Comparison of ENCODE assay signal across 1 cellular context in the genomic region with DNA sequence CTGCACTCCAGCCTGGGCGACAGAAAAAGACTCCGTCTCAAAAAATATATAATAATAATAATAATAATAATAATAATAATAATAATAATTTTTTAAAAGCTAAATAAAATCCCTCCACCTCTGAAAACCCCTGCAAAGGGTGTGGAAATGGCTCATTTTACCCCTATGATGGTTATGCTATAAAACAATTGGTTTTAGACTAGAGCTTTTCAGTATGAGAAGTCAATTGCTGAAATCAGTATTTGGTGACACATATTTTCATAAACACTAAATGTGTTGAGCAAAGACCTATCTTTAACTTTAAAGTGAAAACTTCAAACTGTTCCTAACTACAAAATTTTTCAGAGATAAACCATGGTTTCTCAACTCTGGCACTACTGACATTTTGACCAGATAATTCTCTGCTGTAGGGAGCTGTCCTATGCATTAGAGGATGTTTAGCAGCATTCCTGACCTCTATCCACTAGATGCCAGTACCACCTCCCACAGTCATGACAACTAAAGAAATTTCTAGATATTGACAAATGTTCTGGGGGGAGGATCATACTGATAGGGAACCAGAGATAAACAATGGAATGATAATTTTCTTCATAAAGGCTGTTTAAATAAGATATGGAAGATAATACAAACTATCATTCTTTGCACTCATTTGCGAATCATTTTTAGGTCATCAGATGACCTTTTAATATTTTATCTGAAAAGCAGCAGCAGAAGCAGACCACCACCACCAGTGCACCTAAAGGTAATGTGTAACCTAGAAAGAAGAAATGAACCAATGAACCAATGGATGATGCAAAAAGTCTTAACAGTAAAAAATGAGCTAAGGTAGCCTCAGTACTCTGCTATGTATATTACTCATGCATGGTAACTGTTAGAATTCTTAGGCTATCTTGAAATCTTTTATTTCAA.
TF ChIP-seq lines count a peak whose summit lies in the region.

No MANE protein-coding gene starts in this region.

TF ChIP-seq in K562, 482 proteins besides CTCF, POLR2A, EP300 and RAD21 (continued from another document and continues in another):
- TF ChIP-seq ZNF778 (CRISPR knock-in tag; IDR thresholded peaks at IDR 0.05): no peak
- TF ChIP-seq NR1H2 (CRISPR knock-in tag; IDR thresholded peaks at IDR 0.05): no peak
- TF ChIP-seq HNRNPK (IDR thresholded peaks at IDR 0.05; ENCODE audit: low read depth, low read length, poor library complexity, severe bottlenecking): no peak
- TF ChIP-seq NFYB (IDR thresholded peaks at IDR 0.05; ENCODE audit: extremely low read depth, insufficient read length): no peak
- TF ChIP-seq, protein P1, sequence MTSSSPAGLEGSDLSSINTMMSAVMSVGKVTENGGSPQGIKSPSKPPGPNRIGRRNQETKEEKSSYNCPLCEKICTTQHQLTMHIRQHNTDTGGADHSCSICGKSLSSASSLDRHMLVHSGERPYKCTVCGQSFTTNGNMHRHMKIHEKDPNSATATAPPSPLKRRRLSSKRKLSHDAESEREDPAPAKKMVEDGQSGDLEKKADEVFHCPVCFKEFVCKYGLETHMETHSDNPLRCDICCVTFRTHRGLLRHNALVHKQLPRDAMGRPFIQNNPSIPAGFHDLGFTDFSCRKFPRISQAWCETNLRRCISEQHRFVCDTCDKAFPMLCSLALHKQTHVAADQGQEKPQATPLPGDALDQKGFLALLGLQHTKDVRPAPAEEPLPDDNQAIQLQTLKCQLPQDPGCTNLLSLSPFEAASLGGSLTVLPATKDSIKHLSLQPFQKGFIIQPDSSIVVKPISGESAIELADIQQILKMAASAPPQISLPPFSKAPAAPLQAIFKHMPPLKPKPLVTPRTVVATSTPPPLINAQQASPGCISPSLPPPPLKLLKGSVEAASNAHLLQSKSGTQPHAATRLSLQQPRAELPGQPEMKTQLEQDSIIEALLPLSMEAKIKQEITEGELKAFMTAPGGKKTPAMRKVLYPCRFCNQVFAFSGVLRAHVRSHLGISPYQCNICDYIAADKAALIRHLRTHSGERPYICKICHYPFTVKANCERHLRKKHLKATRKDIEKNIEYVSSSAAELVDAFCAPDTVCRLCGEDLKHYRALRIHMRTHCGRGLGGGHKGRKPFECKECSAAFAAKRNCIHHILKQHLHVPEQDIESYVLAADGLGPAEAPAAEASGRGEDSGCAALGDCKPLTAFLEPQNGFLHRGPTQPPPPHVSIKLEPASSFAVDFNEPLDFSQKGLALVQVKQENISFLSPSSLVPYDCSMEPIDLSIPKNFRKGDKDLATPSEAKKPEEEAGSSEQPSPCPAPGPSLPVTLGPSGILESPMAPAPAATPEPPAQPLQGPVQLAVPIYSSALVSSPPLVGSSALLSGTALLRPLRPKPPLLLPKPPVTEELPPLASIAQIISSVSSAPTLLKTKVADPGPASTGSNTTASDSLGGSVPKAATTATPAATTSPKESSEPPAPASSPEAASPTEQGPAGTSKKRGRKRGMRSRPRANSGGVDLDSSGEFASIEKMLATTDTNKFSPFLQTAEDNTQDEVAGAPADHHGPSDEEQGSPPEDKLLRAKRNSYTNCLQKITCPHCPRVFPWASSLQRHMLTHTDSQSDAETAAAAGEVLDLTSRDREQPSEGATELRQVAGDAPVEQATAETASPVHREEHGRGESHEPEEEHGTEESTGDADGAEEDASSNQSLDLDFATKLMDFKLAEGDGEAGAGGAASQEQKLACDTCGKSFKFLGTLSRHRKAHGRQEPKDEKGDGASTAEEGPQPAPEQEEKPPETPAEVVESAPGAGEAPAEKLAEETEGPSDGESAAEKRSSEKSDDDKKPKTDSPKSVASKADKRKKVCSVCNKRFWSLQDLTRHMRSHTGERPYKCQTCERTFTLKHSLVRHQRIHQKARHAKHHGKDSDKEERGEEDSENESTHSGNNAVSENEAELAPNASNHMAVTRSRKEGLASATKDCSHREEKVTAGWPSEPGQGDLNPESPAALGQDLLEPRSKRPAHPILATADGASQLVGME (CRISPR knock-in tag; IDR thresholded peaks at IDR 0.05): no peak
- no peak for TF ChIP-seq NR3C1 (CRISPR knock-in tag; IDR thresholded peaks at IDR 0.05)
- TF ChIP-seq NR2F6 (CRISPR knock-in tag; IDR thresholded peaks at IDR 0.05): no peak
- TF ChIP-seq, protein P2, sequence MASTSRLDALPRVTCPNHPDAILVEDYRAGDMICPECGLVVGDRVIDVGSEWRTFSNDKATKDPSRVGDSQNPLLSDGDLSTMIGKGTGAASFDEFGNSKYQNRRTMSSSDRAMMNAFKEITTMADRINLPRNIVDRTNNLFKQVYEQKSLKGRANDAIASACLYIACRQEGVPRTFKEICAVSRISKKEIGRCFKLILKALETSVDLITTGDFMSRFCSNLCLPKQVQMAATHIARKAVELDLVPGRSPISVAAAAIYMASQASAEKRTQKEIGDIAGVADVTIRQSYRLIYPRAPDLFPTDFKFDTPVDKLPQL (IDR thresholded peaks at IDR 0.05; ENCODE audit: extremely low read depth, insufficient read length): no peak
- no peak for TF ChIP-seq ZNF324 (CRISPR knock-in tag; IDR thresholded peaks at IDR 0.05)
- no peak for TF ChIP-seq XRCC3 (IDR thresholded peaks at IDR 0.05)
- TF ChIP-seq CCNT2 (IDR thresholded peaks at IDR 0.05; ENCODE audit: borderline replicate concordance, extremely low read depth, insufficient read length, low read depth, low read length): no peak
- TF ChIP-seq, protein P3, sequence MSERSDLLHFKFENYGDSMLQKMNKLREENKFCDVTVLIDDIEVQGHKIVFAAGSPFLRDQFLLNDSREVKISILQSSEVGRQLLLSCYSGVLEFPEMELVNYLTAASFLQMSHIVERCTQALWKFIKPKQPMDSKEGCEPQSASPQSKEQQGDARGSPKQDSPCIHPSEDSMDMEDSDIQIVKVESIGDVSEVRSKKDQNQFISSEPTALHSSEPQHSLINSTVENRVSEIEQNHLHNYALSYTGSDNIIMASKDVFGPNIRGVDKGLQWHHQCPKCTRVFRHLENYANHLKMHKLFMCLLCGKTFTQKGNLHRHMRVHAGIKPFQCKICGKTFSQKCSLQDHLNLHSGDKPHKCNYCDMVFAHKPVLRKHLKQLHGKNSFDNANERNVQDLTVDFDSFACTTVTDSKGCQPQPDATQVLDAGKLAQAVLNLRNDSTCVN (CRISPR knock-in tag; IDR thresholded peaks at IDR 0.05): no peak
- no peak for TF ChIP-seq POLR3G (IDR thresholded peaks at IDR 0.05; ENCODE audit: extremely low read depth, insufficient read length, insufficient replicate concordance)
- no peak for TF ChIP-seq NFXL1 (CRISPR knock-in tag; IDR thresholded peaks at IDR 0.05)
- TF ChIP-seq, protein P4, sequence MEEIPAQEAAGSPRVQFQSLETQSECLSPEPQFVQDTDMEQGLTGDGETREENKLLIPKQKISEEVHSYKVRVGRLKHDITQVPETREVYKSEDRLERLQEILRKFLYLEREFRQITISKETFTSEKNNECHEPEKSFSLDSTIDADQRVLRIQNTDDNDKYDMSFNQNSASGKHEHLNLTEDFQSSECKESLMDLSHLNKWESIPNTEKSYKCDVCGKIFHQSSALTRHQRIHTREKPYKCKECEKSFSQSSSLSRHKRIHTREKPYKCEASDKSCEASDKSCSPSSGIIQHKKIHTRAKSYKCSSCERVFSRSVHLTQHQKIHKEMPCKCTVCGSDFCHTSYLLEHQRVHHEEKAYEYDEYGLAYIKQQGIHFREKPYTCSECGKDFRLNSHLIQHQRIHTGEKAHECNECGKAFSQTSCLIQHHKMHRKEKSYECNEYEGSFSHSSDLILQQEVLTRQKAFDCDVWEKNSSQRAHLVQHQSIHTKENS (CRISPR knock-in tag; IDR thresholded peaks at IDR 0.05): no peak
- TF ChIP-seq ZFPM2 (CRISPR knock-in tag; IDR thresholded peaks at IDR 0.05): no peak
- no peak for TF ChIP-seq ZNF347 (CRISPR knock-in tag; IDR thresholded peaks at IDR 0.05; ENCODE audit: low read depth)
- TF ChIP-seq, protein P5, sequence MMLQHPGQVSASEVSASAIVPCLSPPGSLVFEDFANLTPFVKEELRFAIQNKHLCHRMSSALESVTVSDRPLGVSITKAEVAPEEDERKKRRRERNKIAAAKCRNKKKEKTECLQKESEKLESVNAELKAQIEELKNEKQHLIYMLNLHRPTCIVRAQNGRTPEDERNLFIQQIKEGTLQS (IDR thresholded peaks at IDR 0.05): peak; percentile 36; the same call in 1 of the 2 replicates
- TF ChIP-seq, protein P5 (CRISPR knock-in tag; conservative IDR thresholded peaks at IDR 0.05): no peak
- TF ChIP-seq KLF1 (tag; IDR thresholded peaks at IDR 0.05): no peak
- TF ChIP-seq, protein P6, sequence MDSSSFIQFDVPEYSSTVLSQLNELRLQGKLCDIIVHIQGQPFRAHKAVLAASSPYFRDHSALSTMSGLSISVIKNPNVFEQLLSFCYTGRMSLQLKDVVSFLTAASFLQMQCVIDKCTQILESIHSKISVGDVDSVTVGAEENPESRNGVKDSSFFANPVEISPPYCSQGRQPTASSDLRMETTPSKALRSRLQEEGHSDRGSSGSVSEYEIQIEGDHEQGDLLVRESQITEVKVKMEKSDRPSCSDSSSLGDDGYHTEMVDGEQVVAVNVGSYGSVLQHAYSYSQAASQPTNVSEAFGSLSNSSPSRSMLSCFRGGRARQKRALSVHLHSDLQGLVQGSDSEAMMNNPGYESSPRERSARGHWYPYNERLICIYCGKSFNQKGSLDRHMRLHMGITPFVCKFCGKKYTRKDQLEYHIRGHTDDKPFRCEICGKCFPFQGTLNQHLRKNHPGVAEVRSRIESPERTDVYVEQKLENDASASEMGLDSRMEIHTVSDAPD (CRISPR knock-in tag; IDR thresholded peaks at IDR 0.05): no peak
- 0 out of 2 replicates have a peak, but pooled peaks have one; percentile 36 for TF ChIP-seq FOSL1 (tag; conservative IDR thresholded peaks at IDR 0.05)
- TF ChIP-seq, protein P7, sequence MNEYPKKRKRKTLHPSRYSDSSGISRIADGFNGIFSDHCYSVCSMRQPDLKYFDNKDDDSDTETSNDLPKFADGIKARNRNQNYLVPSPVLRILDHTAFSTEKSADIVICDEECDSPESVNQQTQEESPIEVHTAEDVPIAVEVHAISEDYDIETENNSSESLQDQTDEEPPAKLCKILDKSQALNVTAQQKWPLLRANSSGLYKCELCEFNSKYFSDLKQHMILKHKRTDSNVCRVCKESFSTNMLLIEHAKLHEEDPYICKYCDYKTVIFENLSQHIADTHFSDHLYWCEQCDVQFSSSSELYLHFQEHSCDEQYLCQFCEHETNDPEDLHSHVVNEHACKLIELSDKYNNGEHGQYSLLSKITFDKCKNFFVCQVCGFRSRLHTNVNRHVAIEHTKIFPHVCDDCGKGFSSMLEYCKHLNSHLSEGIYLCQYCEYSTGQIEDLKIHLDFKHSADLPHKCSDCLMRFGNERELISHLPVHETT (CRISPR knock-in tag; conservative IDR thresholded peaks at IDR 0.05 in 1 of 2, IDR thresholded peaks at IDR 0.05 in 1 of 2): no peak
- TF ChIP-seq DPF2 (IDR thresholded peaks at IDR 0.05): peak; percentile 53
- no peak for TF ChIP-seq MYC (IDR thresholded peaks at IDR 0.05; ENCODE audit: low read depth, low read length)
- TF ChIP-seq MYC (CRISPR knock-in tag; IDR thresholded peaks at IDR 0.05; ENCODE audit: borderline replicate concordance, low read depth): no peak
- TF ChIP-seq ZNF217 (CRISPR knock-in tag; IDR thresholded peaks at IDR 0.05): no peak
- no peak for TF ChIP-seq HEY1 (CRISPR knock-in tag; IDR thresholded peaks at IDR 0.05; ENCODE audit: borderline replicate concordance)
- no peak for TF ChIP-seq ZNF146 (CRISPR knock-in tag; IDR thresholded peaks at IDR 0.05; ENCODE audit: unreplicated experiment)
- TF ChIP-seq POU5F1 (IDR thresholded peaks at IDR 0.05; ENCODE audit: borderline replicate concordance, low read depth, low read length, partially characterized antibody): no peak
- no peak for TF ChIP-seq ZNF583 (CRISPR knock-in tag; IDR thresholded peaks at IDR 0.05)
- TF ChIP-seq, protein P8, sequence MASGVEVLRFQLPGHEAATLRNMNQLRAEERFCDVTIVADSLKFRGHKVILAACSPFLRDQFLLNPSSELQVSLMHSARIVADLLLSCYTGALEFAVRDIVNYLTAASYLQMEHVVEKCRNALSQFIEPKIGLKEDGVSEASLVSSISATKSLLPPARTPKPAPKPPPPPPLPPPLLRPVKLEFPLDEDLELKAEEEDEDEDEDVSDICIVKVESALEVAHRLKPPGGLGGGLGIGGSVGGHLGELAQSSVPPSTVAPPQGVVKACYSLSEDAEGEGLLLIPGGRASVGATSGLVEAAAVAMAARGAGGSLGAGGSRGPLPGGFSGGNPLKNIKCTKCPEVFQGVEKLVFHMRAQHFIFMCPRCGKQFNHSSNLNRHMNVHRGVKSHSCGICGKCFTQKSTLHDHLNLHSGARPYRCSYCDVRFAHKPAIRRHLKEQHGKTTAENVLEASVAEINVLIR (CRISPR knock-in tag; IDR thresholded peaks at IDR 0.05): no peak
- TF ChIP-seq, protein P9, sequence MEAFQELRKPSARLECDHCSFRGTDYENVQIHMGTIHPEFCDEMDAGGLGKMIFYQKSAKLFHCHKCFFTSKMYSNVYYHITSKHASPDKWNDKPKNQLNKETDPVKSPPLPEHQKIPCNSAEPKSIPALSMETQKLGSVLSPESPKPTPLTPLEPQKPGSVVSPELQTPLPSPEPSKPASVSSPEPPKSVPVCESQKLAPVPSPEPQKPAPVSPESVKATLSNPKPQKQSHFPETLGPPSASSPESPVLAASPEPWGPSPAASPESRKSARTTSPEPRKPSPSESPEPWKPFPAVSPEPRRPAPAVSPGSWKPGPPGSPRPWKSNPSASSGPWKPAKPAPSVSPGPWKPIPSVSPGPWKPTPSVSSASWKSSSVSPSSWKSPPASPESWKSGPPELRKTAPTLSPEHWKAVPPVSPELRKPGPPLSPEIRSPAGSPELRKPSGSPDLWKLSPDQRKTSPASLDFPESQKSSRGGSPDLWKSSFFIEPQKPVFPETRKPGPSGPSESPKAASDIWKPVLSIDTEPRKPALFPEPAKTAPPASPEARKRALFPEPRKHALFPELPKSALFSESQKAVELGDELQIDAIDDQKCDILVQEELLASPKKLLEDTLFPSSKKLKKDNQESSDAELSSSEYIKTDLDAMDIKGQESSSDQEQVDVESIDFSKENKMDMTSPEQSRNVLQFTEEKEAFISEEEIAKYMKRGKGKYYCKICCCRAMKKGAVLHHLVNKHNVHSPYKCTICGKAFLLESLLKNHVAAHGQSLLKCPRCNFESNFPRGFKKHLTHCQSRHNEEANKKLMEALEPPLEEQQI (IDR thresholded peaks at IDR 0.05): no peak
- TF ChIP-seq HMG20B (CRISPR knock-in tag; IDR thresholded peaks at IDR 0.05): no peak
- no peak for TF ChIP-seq DACH1 (IDR thresholded peaks at IDR 0.05; ENCODE audit: partially characterized antibody)
- TF ChIP-seq ZNF12 (CRISPR knock-in tag; IDR thresholded peaks at IDR 0.05): no peak
- TF ChIP-seq ZNF764 (CRISPR knock-in tag; IDR thresholded peaks at IDR 0.05; ENCODE audit: low read depth): no peak
- TF ChIP-seq, protein P10, sequence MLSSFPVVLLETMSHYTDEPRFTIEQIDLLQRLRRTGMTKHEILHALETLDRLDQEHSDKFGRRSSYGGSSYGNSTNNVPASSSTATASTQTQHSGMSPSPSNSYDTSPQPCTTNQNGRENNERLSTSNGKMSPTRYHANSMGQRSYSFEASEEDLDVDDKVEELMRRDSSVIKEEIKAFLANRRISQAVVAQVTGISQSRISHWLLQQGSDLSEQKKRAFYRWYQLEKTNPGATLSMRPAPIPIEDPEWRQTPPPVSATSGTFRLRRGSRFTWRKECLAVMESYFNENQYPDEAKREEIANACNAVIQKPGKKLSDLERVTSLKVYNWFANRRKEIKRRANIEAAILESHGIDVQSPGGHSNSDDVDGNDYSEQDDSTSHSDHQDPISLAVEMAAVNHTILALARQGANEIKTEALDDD (IDR thresholded peaks at IDR 0.05): no peak
- TF ChIP-seq KLF16 (IDR thresholded peaks at IDR 0.05): 0 out of 2 replicates have a peak, but pooled peaks have one; percentile 29
- TF ChIP-seq DDX20 (tag; IDR thresholded peaks at IDR 0.05; ENCODE audit: low read depth): no peak
